Comparison of ENCODE assay signal across 1 cellular context in the genomic region with DNA sequence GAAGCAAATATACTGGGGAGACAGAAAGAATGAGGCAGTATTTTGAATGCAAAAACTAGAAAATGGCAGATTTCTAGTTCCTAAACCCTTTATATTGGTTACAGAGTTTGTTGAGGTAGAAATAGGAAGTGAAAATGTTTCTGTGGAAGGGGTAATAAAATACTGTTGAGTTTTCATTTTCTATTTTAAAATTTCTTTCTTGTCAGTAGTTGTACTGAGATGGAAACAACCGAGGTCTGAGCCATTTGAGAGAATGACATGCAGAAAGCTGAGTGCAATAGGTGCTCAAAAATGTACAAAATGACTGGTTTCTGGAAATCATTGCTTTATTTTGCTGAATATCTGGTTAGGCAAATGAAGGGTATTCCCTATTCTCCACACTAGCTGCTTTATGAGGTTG.
TF ChIP-seq lines count a peak whose summit lies in the region.

No MANE protein-coding gene starts in this region.

TF ChIP-seq in SK-N-SH, 30 proteins besides CTCF, POLR2A, EP300 and RAD21 (continued from another document):
- TF ChIP-seq, protein P1, sequence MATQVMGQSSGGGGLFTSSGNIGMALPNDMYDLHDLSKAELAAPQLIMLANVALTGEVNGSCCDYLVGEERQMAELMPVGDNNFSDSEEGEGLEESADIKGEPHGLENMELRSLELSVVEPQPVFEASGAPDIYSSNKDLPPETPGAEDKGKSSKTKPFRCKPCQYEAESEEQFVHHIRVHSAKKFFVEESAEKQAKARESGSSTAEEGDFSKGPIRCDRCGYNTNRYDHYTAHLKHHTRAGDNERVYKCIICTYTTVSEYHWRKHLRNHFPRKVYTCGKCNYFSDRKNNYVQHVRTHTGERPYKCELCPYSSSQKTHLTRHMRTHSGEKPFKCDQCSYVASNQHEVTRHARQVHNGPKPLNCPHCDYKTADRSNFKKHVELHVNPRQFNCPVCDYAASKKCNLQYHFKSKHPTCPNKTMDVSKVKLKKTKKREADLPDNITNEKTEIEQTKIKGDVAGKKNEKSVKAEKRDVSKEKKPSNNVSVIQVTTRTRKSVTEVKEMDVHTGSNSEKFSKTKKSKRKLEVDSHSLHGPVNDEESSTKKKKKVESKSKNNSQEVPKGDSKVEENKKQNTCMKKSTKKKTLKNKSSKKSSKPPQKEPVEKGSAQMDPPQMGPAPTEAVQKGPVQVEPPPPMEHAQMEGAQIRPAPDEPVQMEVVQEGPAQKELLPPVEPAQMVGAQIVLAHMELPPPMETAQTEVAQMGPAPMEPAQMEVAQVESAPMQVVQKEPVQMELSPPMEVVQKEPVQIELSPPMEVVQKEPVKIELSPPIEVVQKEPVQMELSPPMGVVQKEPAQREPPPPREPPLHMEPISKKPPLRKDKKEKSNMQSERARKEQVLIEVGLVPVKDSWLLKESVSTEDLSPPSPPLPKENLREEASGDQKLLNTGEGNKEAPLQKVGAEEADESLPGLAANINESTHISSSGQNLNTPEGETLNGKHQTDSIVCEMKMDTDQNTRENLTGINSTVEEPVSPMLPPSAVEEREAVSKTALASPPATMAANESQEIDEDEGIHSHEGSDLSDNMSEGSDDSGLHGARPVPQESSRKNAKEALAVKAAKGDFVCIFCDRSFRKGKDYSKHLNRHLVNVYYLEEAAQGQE (IDR thresholded peaks at IDR 0.05; ENCODE audit: low read depth, low read length) = no peak
- TF ChIP-seq TCF12 (IDR thresholded peaks at IDR 0.05) = no peak
- TF ChIP-seq NRF1 (IDR thresholded peaks at IDR 0.05; ENCODE audit: low read depth, low read length) = no peak
- TF ChIP-seq, protein P2, sequence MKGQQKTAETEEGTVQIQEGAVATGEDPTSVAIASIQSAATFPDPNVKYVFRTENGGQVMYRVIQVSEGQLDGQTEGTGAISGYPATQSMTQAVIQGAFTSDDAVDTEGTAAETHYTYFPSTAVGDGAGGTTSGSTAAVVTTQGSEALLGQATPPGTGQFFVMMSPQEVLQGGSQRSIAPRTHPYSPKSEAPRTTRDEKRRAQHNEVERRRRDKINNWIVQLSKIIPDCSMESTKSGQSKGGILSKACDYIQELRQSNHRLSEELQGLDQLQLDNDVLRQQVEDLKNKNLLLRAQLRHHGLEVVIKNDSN (IDR thresholded peaks at IDR 0.05; ENCODE audit: borderline replicate concordance, low read depth) = no peak
- TF ChIP-seq TAF1 (IDR thresholded peaks at IDR 0.05; ENCODE audit: borderline replicate concordance, low read depth, low read length) = no peak
- no peak for TF ChIP-seq IRF3 (IDR thresholded peaks at IDR 0.05; ENCODE audit: low read depth, low read length)
- no peak for TF ChIP-seq PBX3 (IDR thresholded peaks at IDR 0.05)
- no peak for TF ChIP-seq FOSL2 (IDR thresholded peaks at IDR 0.05; ENCODE audit: borderline replicate concordance, low read depth)
- no peak for TF ChIP-seq RFX5 (IDR thresholded peaks at IDR 0.05; ENCODE audit: low read length)
- no peak for TF ChIP-seq FOXJ3 (CRISPR knock-in tag; IDR thresholded peaks at IDR 0.05)
